Comparison of ENCODE assay signal across 26 cellular contexts in genomic region chr3:194718069-194718468, GRCh38.
"Had no signal": no experiment of that assay in that cellular context is flagged by ENCODE, and none has a peak within 500 bp of the region (broad histone marks: within the 10 kb centered on the region; RNA-seq: fewer than 3 reads in every experiment).

No MANE protein-coding gene starts in this region.

- DNase-seq: activated CD4-positive, alpha-beta T cell treated with anti-CD3 and anti-CD28 coated beads for 36 hours; activated CD4-positive, alpha-beta T cell treated with anti-CD3 and anti-CD28 coated beads, Interleukin-2, amount 10 ng/mL, durations not matched to agents 7 days and 5 days; activated CD4-positive, alpha-beta T cell treated with anti-CD3 and anti-CD28 coated beads, Interleukin-2, amount 50 U/mL, for 48 hours; activated CD8-positive, alpha-beta T cell treated with anti-CD3 and anti-CD28 coated beads, Interleukin-2, amount 10 ng/mL, durations not matched to agents 7 days and 5 days; activated gamma-delta T cell treated with Interleukin-2 at 50 U/mL for 16 hours; activated naive CD4-positive, alpha-beta T cell treated with anti-CD3 and anti-CD28 coated beads for 36 hours; activated T-cell treated with anti-CD3 and anti-CD28 coated beads, Interleukin-2, amount 50 U/mL, for 24 hours; adrenal gland; body of pancreas; caudate nucleus; NCI-H1092 treated with DMSO at 0.1 percent for 48 hours; NCI-H1417; NCI-H146; NCI-H1930; NCI-H2081 treated with DMSO at 0.1 percent for 48 hours; NCI-H226; NCI-H446 treated with DMSO at 0.1 percent for 48 hours; NCI-H69; SHP77 treated with DMSO at 0.1 percent for 48 hours; SK-N-SH had no signal

- H3K27ac ChIP-seq: adrenal gland, body of pancreas, breast epithelium, SJSA1 had no signal

- H3K4me2 ChIP-seq: SK-N-SH had no signal

- H3K27ac Mint-ChIP-seq: activated CD4-positive, alpha-beta T cell treated with anti-CD3 and anti-CD28 coated beads for 36 hours; activated CD4-positive, alpha-beta T cell treated with anti-CD3 and anti-CD28 coated beads, Interleukin-2, amount 10 ng/mL, durations not matched to agents 7 days and 5 days; activated CD8-positive, alpha-beta T cell treated with anti-CD3 and anti-CD28 coated beads, Interleukin-2, amount 10 ng/mL, durations not matched to agents 7 days and 5 days; activated naive CD4-positive, alpha-beta T cell treated with anti-CD3 and anti-CD28 coated beads for 36 hours; activated naive CD4-positive, alpha-beta T cell treated with anti-CD3 and anti-CD28 coated beads, Interleukin-2, amount 50 U/mL, for 72 hours; activated T-cell treated with anti-CD3 and anti-CD28 coated beads, Interleukin-2, amount 50 U/mL, for 24 hours; T-helper 1 cell treated with Interleukin-12 subunit alpha and Interleukin-12 subunit beta and Interleukin-4 antibody, amounts not matched to agents 30 μg/mL and 1 μg/mL, for 36 hours; T-helper 2 cell treated with Interferon-gamma antibody and Interleukin-4, amounts not matched to agents 5 μg/mL and 100 μg/mL, for 36 hours had no signal

- H3K4me1 ChIP-seq: adrenal gland, breast epithelium had no signal

- H3K9me3 ChIP-seq: adrenal gland, body of pancreas, breast epithelium, SJSA1, SK-N-SH had no signal

- H3K36me3 Mint-ChIP-seq: activated naive CD4-positive, alpha-beta T cell treated with anti-CD3 and anti-CD28 coated beads, Interleukin-2, amount 50 U/mL, for 72 hours had no signal

- H3K9me3 Mint-ChIP-seq: activated CD4-positive, alpha-beta T cell treated with anti-CD3 and anti-CD28 coated beads, Interleukin-2, amount 10 ng/mL, durations not matched to agents 7 days and 5 days; activated naive CD4-positive, alpha-beta T cell treated with anti-CD3 and anti-CD28 coated beads for 36 hours; activated naive CD4-positive, alpha-beta T cell treated with anti-CD3 and anti-CD28 coated beads, Interleukin-2, amount 50 U/mL, for 72 hours; activated T-cell treated with anti-CD3 and anti-CD28 coated beads, Interleukin-2, amount 50 U/mL, for 24 hours; T-helper 1 cell treated with Interleukin-12 subunit alpha and Interleukin-12 subunit beta and Interleukin-4 antibody, amounts not matched to agents 30 μg/mL and 1 μg/mL, for 36 hours; T-helper 2 cell treated with Interferon-gamma antibody and Interleukin-4, amounts not matched to agents 5 μg/mL and 100 μg/mL, for 36 hours had no signal

- H3K27me3 Mint-ChIP-seq: activated CD4-positive, alpha-beta T cell treated with anti-CD3 and anti-CD28 coated beads for 36 hours; activated T-cell treated with anti-CD3 and anti-CD28 coated beads, Interleukin-2, amount 50 U/mL, for 24 hours had no signal

- H3K4me3 ChIP-seq: adrenal gland, body of pancreas, breast epithelium, K562, SJSA1 had no signal

- H3K4me1 Mint-ChIP-seq: activated CD4-positive, alpha-beta T cell treated with anti-CD3 and anti-CD28 coated beads for 36 hours; activated CD4-positive, alpha-beta T cell treated with anti-CD3 and anti-CD28 coated beads, Interleukin-2, amount 10 ng/mL, durations not matched to agents 7 days and 5 days had no signal

- H3K36me3 ChIP-seq: adrenal gland, breast epithelium, SJSA1 had no signal

- H3K4me3 Mint-ChIP-seq: activated CD4-positive, alpha-beta T cell treated with anti-CD3 and anti-CD28 coated beads for 36 hours; activated CD4-positive, alpha-beta T cell treated with anti-CD3 and anti-CD28 coated beads, Interleukin-2, amount 10 ng/mL, durations not matched to agents 7 days and 5 days; activated CD8-positive, alpha-beta T cell treated with anti-CD3 and anti-CD28 coated beads, Interleukin-2, amount 10 ng/mL, durations not matched to agents 7 days and 5 days; activated naive CD4-positive, alpha-beta T cell treated with anti-CD3 and anti-CD28 coated beads for 36 hours; activated T-cell treated with anti-CD3 and anti-CD28 coated beads, Interleukin-2, amount 50 U/mL, for 24 hours; T-helper 1 cell treated with Interleukin-12 subunit alpha and Interleukin-12 subunit beta and Interleukin-4 antibody, amounts not matched to agents 30 μg/mL and 1 μg/mL, for 36 hours; T-helper 2 cell treated with Interferon-gamma antibody and Interleukin-4, amounts not matched to agents 5 μg/mL and 100 μg/mL, for 36 hours had no signal

- H3K9ac ChIP-seq: SK-N-SH had no signal

- H3K27me3 ChIP-seq: adrenal gland, body of pancreas, breast epithelium, SJSA1 had no signal
